24 cellular contexts compared by ENCODE assay signal in the genomic region with DNA sequence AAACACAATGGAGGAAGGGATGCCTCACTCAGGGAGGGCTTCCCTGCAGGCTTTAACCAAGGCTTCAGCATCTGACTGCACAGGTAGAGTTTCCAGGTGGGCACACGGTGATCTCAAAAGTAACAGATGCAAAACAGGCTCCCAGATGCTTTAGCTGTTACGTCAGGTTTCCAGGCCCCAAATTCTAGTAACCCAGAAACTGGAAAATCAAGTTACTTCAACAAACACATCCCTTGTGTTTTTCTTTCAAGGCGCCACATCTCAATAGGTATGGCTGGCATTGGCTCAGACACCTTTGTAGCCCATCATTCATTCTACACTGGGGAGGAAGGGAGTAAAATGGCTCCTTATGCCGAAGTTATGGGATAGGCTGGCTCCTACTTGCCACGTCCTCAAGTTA. TPM values are rescaled to one million over a fixed set of nuclear protein-coding genes. Genes with fewer than 3 reads are reported as not detected.
A peak's percentile ranks its signal among the peaks of the same experiment; 100 is the strongest.
DNase-seq lines count a peak whose midpoint lies in the region; ATAC-seq, FAIRE-seq and TF ChIP-seq lines count a peak whose summit lies in the region.
"Had no signal": no experiment of that assay in that cellular context is flagged by ENCODE, and none has a peak within 500 bp of the region (broad histone marks: within the 10 kb centered on the region; RNA-seq: fewer than 3 reads in every experiment).

No MANE protein-coding gene starts in this region.

- no peak for TF ChIP-seq CTCF in PC-9 (conservative IDR thresholded peaks at IDR 0.05)
- TF ChIP-seq CTCF in gastrocnemius medialis (IDR thresholded peaks at IDR 0.05 in 4 of 5, conservative IDR thresholded peaks at IDR 0.05 in 1 of 5) = no peak

- H3K4me3 ChIP-seq in PC-9 (no peak overlapping the region), gastrocnemius medialis (no peak overlapping the region)
- H3K4me3 ChIP-seq: A549; BLaER1 treated with 17β-estradiol and CSF1 and Interleukin-3, amounts not matched to agents 10 nM and 100 nM; GM23338 had no signal

- CTCF ChIA-PET in PC-9 (lab: Charles Lee) = no interaction called here

- H3K27ac ChIP-seq in PC-9 (no peak overlapping the region), gastrocnemius medialis (peak overlapping the region; percentile 89 to 96 (median 94))
- H3K27ac ChIP-seq: A549; BLaER1 treated with 17β-estradiol and CSF1 and Interleukin-3, amounts not matched to agents 10 nM and 100 nM had no signal

- peaks cover 10% of the 10 kb centered on the region for H3F3A ChIP-seq in PC-9 (ENCODE audit: insufficient read depth, low read depth)

- no peaks in the 10 kb centered on the region for H3K79me2 ChIP-seq in PC-9 (ENCODE audit: low read depth)

- no peak for ATAC-seq in gastrocnemius medialis
- ATAC-seq: A549, GM23338, HCT116 had no signal

- peak overlapping the region; percentile 26 for H3K4me2 ChIP-seq in PC-9
- H3K4me2 ChIP-seq: A549; BLaER1 treated with 17β-estradiol and CSF1 and Interleukin-3, amounts not matched to agents 10 nM and 100 nM; GM23338 had no signal

- BruUV-seq in PC-9 (replicated peaks; lab: Mats Ljungman, UMichigan) = no TSS peak

- 0 out of 2 replicates have a peak, but pooled peaks cover 3% of the 10 kb centered on the region for H4K20me1 ChIP-seq in PC-9 (ENCODE audit: insufficient read depth)
- H4K20me1 ChIP-seq: BLaER1 treated with 17β-estradiol and CSF1 and Interleukin-3, amounts not matched to agents 10 nM and 100 nM had no signal

- no peak for TF ChIP-seq POLR2A in GM12892 (IDR thresholded peaks at IDR 0.05; ENCODE audit: low read depth, low read length)
- TF ChIP-seq POLR2A in gastrocnemius medialis (IDR thresholded peaks at IDR 0.05) = no peak

- peaks cover 33% of the 10 kb centered on the region for H3K4me1 ChIP-seq in PC-9 (replicated peaks; ENCODE audit: insufficient read depth)
- peaks cover 57 to 74% of the 10 kb centered on the region in 2 donors for H3K4me1 ChIP-seq in gastrocnemius medialis
- H3K4me1 ChIP-seq: A549; BLaER1 treated with 17β-estradiol and CSF1 and Interleukin-3, amounts not matched to agents 10 nM and 100 nM had no signal

- no peaks in the 10 kb centered on the region for H3K9me2 ChIP-seq in PC-9 (ENCODE audit: insufficient read depth)

- intact Hi-C loops in PC-9 (cut with micrococcal nuclease; ENCODE audit: unreplicated experiment) = no loop called here
- intact Hi-C loops in gastrocnemius medialis (cut with DNase I; ENCODE audit: low total_unique reads) = no loop called here

- in situ Hi-C loops in gastrocnemius medialis (cut with MboI; ENCODE audit: low sequenced_read_pairs in 4 of 4) = no loop called here

- POLR2A ChIA-PET in PC-9 (lab: Charles Lee; ENCODE audit: unreplicated experiment) = interaction anchor here (0.8 kb wide), 1 partner anchor 171 kb away, joined by 6 read pairs; no protein-coding TSS in a partner anchor

- H3K36me3 ChIP-seq in PC-9 (ENCODE audit: low read depth) = no peaks in the 10 kb centered on the region
- no peaks in the 10 kb centered on the region for H3K36me3 ChIP-seq in gastrocnemius medialis
- H3K36me3 ChIP-seq: BE2C; BLaER1 treated with 17β-estradiol and CSF1 and Interleukin-3, amounts not matched to agents 10 nM and 100 nM had no signal

- H3K9me3 ChIP-seq in PC-9 (ENCODE audit: insufficient read depth, low read depth) (no peaks in the 10 kb centered on the region), gastrocnemius medialis (no peaks in the 10 kb centered on the region)
- H3K9me3 ChIP-seq: A549; BE2C; BLaER1 treated with 17β-estradiol and CSF1 and Interleukin-3, amounts not matched to agents 10 nM and 100 nM had no signal

- FAIRE-seq in GM12892 (lab: Jason Lieb, UNC) (peak; percentile 38), urothelium cell line (lab: Jason Lieb, UNC) (no peak)
- FAIRE-seq: A549, D721Med, G401.6, GM19239 had no signal

- H3K27me3 ChIP-seq in PC-9 (ENCODE audit: insufficient read depth, low read depth) = no peaks in the 10 kb centered on the region
- no peaks in the 10 kb centered on the region for H3K27me3 ChIP-seq in gastrocnemius medialis
- H3K27me3 ChIP-seq: BE2C; BLaER1 treated with 17β-estradiol and CSF1 and Interleukin-3, amounts not matched to agents 10 nM and 100 nM had no signal

- peak; percentile 22 for DNase-seq in SIG-M5 treated with dmso at 0.1 percent for 504 hours (lab: John Stamatoyannopoulos, UW; ENCODE audit: unreplicated experiment)
- DNase-seq in SIG-M5 (lab: John Stamatoyannopoulos, UW) = no peak
- DNase-seq in GM12892 (ENCODE audit: insufficient read length) = no peak
- DNase-seq in PC-9 = peak in 1 of 2 experiments; percentile 76
- DNase-seq in gastrocnemius medialis = no peak
- no peak for DNase-seq in urothelium cell line (ENCODE audit: low spot score)
- no peak for DNase-seq in SHP77 treated with DMSO at 0.1 percent for 48 hours (lab: John Stamatoyannopoulos, UW)
- DNase-seq: 8988T; ACHN; AML-193; BE2C; CD4-positive, alpha-beta T cell; CD8-positive, alpha-beta memory T cell; DMS 273 treated with DMSO at 0.1 percent for 48 hours; DND-41; H9 had no signal

- no peak overlapping the region for H2AFZ ChIP-seq in PC-9
- H2AFZ ChIP-seq: GM23338 had no signal

RNA-seq across cellular contexts. Expression of gene NRG2, which starts 27.4 kb away (rescaled TPM):
- 6.6 TPM for polyA plus RNA-seq in GM12892 (2012; ENCODE audit: missing spikeins)
- total RNA-seq in PC-9 (2021) (not detected in 2 replicates), gastrocnemius medialis (10 to 100 TPM; 10.3 to 28.8 (median 20.0) TPM)
- total RNA-seq: H9 had no signal
- polyA plus RNA-seq: CD14-positive monocyte; CD8-positive, alpha-beta memory T cell had no signal

Comparison
In these comparisons a context has a peak if more than half of its experiments do, and no peak if none do; other contexts are left out.
1. RNA of gene NRG2, which starts 27.4 kb away (total RNA-seq): 10.3 to 28.8 TPM in gastrocnemius medialis; not detected in PC-9; every median in the first group is over 10 times any median in the second.